In the genomic region with DNA sequence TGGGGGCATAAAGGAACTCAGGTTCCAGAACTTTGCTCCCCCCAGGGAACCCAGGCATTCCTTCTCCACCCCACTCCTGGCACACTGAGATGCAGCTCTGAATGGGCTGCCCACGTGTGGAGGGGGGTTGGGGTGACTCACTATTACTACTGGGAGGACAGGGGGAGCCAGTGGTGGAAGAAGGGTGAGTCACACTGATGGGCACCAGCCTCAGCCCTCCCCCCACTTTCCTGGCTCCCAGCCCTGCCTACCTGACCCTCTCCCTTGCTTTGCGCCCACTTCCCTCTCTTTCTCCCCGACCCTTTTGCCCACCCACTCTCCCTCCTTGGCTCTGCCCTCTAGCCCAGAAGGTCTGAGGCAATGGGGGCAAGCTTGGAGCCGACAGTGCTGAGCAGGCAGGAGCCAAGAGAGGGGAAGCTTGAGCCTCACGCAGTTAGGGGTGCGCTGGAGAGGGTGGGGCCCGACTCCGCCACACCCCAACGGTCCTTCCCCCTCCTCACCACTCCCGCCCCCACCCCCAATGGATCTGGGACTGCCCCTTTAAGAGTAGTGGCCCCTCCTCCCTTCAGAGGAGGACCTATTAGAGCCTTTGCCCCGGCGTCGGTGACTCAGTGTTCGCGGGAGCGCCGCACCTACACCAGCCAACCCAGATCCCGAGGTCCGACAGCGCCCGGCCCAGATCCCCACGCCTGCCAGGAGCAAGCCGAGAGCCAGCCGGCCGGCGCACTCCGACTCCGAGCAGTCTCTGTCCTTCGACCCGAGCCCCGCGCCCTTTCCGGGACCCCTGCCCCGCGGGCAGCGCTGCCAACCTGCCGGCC, we compare ENCODE assay signal across 8 cellular contexts. TPM values are rescaled to one million over a fixed set of nuclear protein-coding genes. Genes with fewer than 3 reads are reported as not detected.
A peak's percentile ranks its signal among the peaks of the same experiment; 100 is the strongest.
DNase-seq lines count a peak whose midpoint lies in the region; ATAC-seq and TF ChIP-seq lines count a peak whose summit lies in the region.

A gene (plus strand): TSS at position 611 of the 818 bp plus-strand sequence. CDS start 208 bp downstream, outside the sequence.

- no peak within 1 kb of the TSS for H3K27ac Mint-ChIP-seq in activated naive CD4-positive, alpha-beta T cell treated with anti-CD3 and anti-CD28 coated beads, Interleukin-2, amount 10 ng/mL, durations not matched to agents 7 days and 5 days

- 1% methylated on average over 30 to 37 of the region's 37 CpGs for WGBS in GM23248 (ENCODE audit: low coverage in 1 of 2, low lambda C conversion rate in 2 of 2, missing lambda C conversion rate in 2 of 2), 2 experiments
- WGBS in gastroesophageal sphincter (ENCODE audit: low coverage in 1 of 2), 2 donors: no CpG with 5 or more reads among the region's 37 CpGs

- H3K27me3 ChIP-seq in GM23248 (replicated peaks; ENCODE audit: insufficient read depth): no peaks in the 10 kb centered on the region
- no peaks in the 10 kb centered on the region for H3K27me3 ChIP-seq in MG63
- no peaks in the 10 kb centered on the region for H3K27me3 ChIP-seq in gastroesophageal sphincter

- no peaks in the 10 kb centered on the region for H3K9me2 ChIP-seq in GM23248 (ENCODE audit: insufficient read depth)

- peaks cover 42% of the 10 kb centered on the region for H3F3A ChIP-seq in GM23248 (ENCODE audit: insufficient read depth)

- TF ChIP-seq CTCF in gastroesophageal sphincter (IDR thresholded peaks at IDR 0.05): no peak

- H3K9ac ChIP-seq in GM23248: peak within 1 kb of the TSS; percentile 100

- H3K4me1 Mint-ChIP-seq in activated naive CD4-positive, alpha-beta T cell treated with anti-CD3 and anti-CD28 coated beads, Interleukin-2, amount 10 ng/mL, durations not matched to agents 7 days and 5 days: peaks cover 30% of the 10 kb centered on the region

- peaks cover 55% of the 10 kb centered on the region for H3K79me2 ChIP-seq in GM23248 (ENCODE audit: insufficient read depth)

- peak; percentile 98 for TF ChIP-seq POLR2A in gastroesophageal sphincter (IDR thresholded peaks at IDR 0.05)

- H3K27me3 Mint-ChIP-seq in activated naive CD4-positive, alpha-beta T cell treated with anti-CD3 and anti-CD28 coated beads, Interleukin-2, amount 10 ng/mL, durations not matched to agents 7 days and 5 days: peaks cover 91% of the 10 kb centered on the region

- in situ Hi-C loops in GM23248 (cut with MboI): no loop called here
- in situ Hi-C loops in SK-MEL-5 (cut with HindIII; ENCODE audit: low pct_unique_long_range_greater_than_20kb, low sequenced_read_pairs): no loop called here

- H3K36me3 Mint-ChIP-seq in activated naive CD4-positive, alpha-beta T cell treated with anti-CD3 and anti-CD28 coated beads, Interleukin-2, amount 10 ng/mL, durations not matched to agents 7 days and 5 days: peaks cover 1% of the 10 kb centered on the region

- peaks cover 14% of the 10 kb centered on the region; the same call in 1 of the 2 replicates for H3K36me3 ChIP-seq in GM23248 (ENCODE audit: low read depth)
- peaks cover 44% of the 10 kb centered on the region for H3K36me3 ChIP-seq in MG63
- no peaks in the 10 kb centered on the region for H3K36me3 ChIP-seq in gastroesophageal sphincter

- peak within 1 kb of the TSS; percentile 76 for H3K4me3 Mint-ChIP-seq in activated naive CD4-positive, alpha-beta T cell treated with anti-CD3 and anti-CD28 coated beads, Interleukin-2, amount 10 ng/mL, durations not matched to agents 7 days and 5 days

- DNase-seq in DMS53 treated with DMSO at 0.1 percent for 48 hours (lab: John Stamatoyannopoulos, UW; ENCODE audit: unreplicated experiment) (peak; percentile 79), GM23248 (peak; percentile 98), MG63 (peak; percentile 99), SK-MEL-5 (ENCODE audit: low read depth, low spot score) (peak; percentile 89), occipital lobe (lab: John Stamatoyannopoulos, UW) (peak; percentile 84)
- peak; percentile 65 for DNase-seq in activated naive CD4-positive, alpha-beta T cell treated with anti-CD3 and anti-CD28 coated beads, Interleukin-2, amount 10 ng/mL, durations not matched to agents 7 days and 5 days

- ATAC-seq in gastroesophageal sphincter: peak; percentile 90

- H2AFZ ChIP-seq in GM23248: no peak within 1 kb of the TSS

- peak within 1 kb of the TSS; percentile 98 for H3K4me2 ChIP-seq in GM23248 (ENCODE audit: unreplicated experiment)

- CTCF ChIA-PET in activated naive CD4-positive, alpha-beta T cell treated with anti-CD3 and anti-CD28 coated beads, Interleukin-2, amount 10 ng/mL, durations not matched to agents 7 days and 5 days (lab: Charles Lee): interaction anchor here (0.7 to 2.4 kb wide), 5 partner anchors 12 to 44 kb away, joined by 3 to 12 read pairs (median 7); no protein-coding TSS in a partner anchor

- peaks cover 21% of the 10 kb centered on the region for H3K4me1 ChIP-seq in GM23248 (ENCODE audit: insufficient read depth)
- peaks cover 0 to 64% (median 28%) of the 10 kb centered on the region in 3 donors for H3K4me1 ChIP-seq in gastroesophageal sphincter

- H3K27ac ChIP-seq in GM23248 (peak within 1 kb of the TSS; percentile 100), gastroesophageal sphincter (peak within 1 kb of the TSS; percentile 94 to 100 (median 100)), temporal lobe (ENCODE audit: low read depth, low read length) (peak within 1 kb of the TSS; percentile 96)

- TF ChIP-seq EP300 in gastroesophageal sphincter (IDR thresholded peaks at IDR 0.05): no peak

- H4K20me1 ChIP-seq in GM23248 (ENCODE audit: insufficient read depth): peaks cover 9% of the 10 kb centered on the region; the same call in 1 of the 2 replicates

- peak within 1 kb of the TSS; percentile 100 for H3K4me3 ChIP-seq in GM23248
- H3K4me3 ChIP-seq in MG63: peak within 1 kb of the TSS; percentile 96
- peak within 1 kb of the TSS; percentile 90 to 93 for H3K4me3 ChIP-seq in gastroesophageal sphincter

- H3K9me3 ChIP-seq in GM23248 (ENCODE audit: low read depth) (no peaks in the 10 kb centered on the region), MG63 (peaks cover 2% of the 10 kb centered on the region; the same call in 1 of the 2 replicates), gastroesophageal sphincter (no peaks in the 10 kb centered on the region)

- no peaks in the 10 kb centered on the region for H3K9me3 Mint-ChIP-seq in activated naive CD4-positive, alpha-beta T cell treated with anti-CD3 and anti-CD28 coated beads, Interleukin-2, amount 10 ng/mL, durations not matched to agents 7 days and 5 days

RNA-seq across cellular contexts. Expression of the gene that starts here (rescaled TPM):
- 1,219 and 1,322 TPM in 2 replicates for total RNA-seq in GM23248 (2014; rRNA removed; shearing (Covaris generic))
- polyA plus RNA-seq in GM23248 (2016; fragmentation: Nextera tagmentation; extraction: Ambion mirVana): 1,230 and 1,270 TPM in 2 replicates
- 1,337 and 1,568 TPM in 2 replicates for total RNA-seq in MG63 (2014; rRNA removed; shearing (Covaris generic); ENCODE audit: low replicate concordance)
- 515 and 576 TPM in 2 replicates for total RNA-seq in SK-MEL-5 (2014; rRNA removed; shearing (Covaris generic))
- 499 and 536 TPM in 2 replicates for polyA plus RNA-seq in SK-MEL-5 (2015; cell fraction: cytosol; rRNA removed)
- polyA plus RNA-seq in SK-MEL-5 (2015; cell fraction: nucleus; rRNA removed): 364 and 397 TPM in 2 replicates
- total RNA-seq in gastroesophageal sphincter (100 to 1,000 TPM; 327 to 617 (median 519) TPM), occipital lobe (18.1 TPM), temporal lobe (20.4 TPM)

Comparison
In these comparisons a context has a peak if more than half of its experiments do, and no peak if none do; other contexts are left out.
1. Peak in every context shown above with its lines: DNase-seq, ATAC-seq, H3K4me3 ChIP-seq and H3K27ac ChIP-seq.
2. RNA of the gene that starts here (total RNA-seq): 1,337 to 1,568 TPM in MG63, 1,219 to 1,322 TPM in GM23248, 327 to 617 TPM in gastroesophageal sphincter and 515 to 576 TPM in SK-MEL-5; 20.4 TPM in temporal lobe (single experiment) and 18.1 TPM in occipital lobe (single experiment); every median in the first group is over 10 times any median in the second.